Comparison of ENCODE assay signal across 8 cellular contexts in the genomic region with DNA sequence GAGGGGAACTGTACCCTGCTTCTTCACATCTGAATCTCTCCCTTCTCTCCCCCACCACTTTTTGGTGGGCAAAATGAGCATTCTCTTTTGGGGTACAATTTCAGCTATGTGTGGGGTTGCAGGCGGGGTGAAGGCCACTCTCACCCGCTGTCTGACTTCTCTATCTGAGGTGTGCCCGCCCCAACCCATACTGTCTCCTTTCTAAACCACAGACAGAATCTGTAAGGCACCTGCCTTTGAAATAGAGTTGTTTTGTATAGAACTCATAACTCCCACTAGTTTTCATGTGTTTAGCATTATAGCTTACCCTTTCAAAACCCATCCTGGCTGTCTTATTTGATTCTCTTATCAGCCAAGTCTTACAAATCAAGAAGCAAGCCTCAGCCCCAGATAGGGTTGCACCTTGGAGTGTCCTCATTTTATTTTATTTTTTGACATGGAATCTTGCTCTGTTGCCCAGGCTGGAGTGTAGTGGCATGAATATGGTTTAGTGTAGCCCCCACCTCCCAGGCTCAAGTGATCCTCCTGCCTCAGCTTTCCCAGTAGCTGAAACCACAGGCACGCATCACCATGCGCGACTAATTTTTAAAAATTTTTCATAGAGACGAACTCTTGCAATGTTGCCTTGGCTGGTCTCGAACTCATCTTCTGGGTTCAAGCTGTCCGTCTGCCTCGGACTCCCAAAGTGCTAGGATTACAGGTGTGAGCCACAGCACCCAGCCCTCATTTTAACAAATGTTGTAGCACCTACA. TPM values are rescaled to one million over a fixed set of nuclear protein-coding genes. Genes with fewer than 3 reads are reported as not detected.
A peak's percentile ranks its signal among the peaks of the same experiment; 100 is the strongest.
DNase-seq lines count a peak whose midpoint lies in the region; TF ChIP-seq lines count a peak whose summit lies in the region.

No MANE protein-coding gene starts in this region.

- no peaks in the 10 kb centered on the region for H3K27me3 Mint-ChIP-seq in activated CD4-positive, alpha-beta memory T cell treated with anti-CD3 and anti-CD28 coated beads, Interleukin-2, amount 10 ng/mL, durations not matched to agents 7 days and 5 days

- TF ChIP-seq EP300 in SK-N-SH (IDR thresholded peaks at IDR 0.05; ENCODE audit: borderline replicate concordance in 1 of 2, low read depth in 1 of 2, low read length in 1 of 2): no peak

- peaks cover 98% of the 10 kb centered on the region for H3K4me1 Mint-ChIP-seq in activated CD4-positive, alpha-beta memory T cell treated with anti-CD3 and anti-CD28 coated beads, Interleukin-2, amount 10 ng/mL, durations not matched to agents 7 days and 5 days

- H3K4me2 ChIP-seq in SK-N-SH: no peak overlapping the region

- peaks cover 60% of the 10 kb centered on the region for H3K36me3 Mint-ChIP-seq in activated CD4-positive, alpha-beta memory T cell treated with anti-CD3 and anti-CD28 coated beads, Interleukin-2, amount 10 ng/mL, durations not matched to agents 7 days and 5 days (ENCODE audit: low read depth)

- H3K4me3 ChIP-seq in iPS-20b (ENCODE audit: low read length): peak overlapping the region; percentile 61; the same call in 1 of the 2 replicates
- H3K4me3 ChIP-seq in thymus (ENCODE audit: low read length): peak overlapping the region; percentile 32
- no peak overlapping the region for H3K4me3 ChIP-seq in SK-N-SH (ENCODE audit: low read depth in 2 of 2, low read length in 1 of 2)

- peaks cover 5% of the 10 kb centered on the region for H3F3A ChIP-seq in SK-N-SH (replicated peaks; ENCODE audit: insufficient read depth)

- H2AFZ ChIP-seq in SK-N-SH (ENCODE audit: low read depth): no peak overlapping the region

- H3K9me3 ChIP-seq in iPS-20b (ENCODE audit: insufficient read depth, low read depth, low read length) (no peaks in the 10 kb centered on the region), thymus (ENCODE audit: control insufficient read depth) (no peaks in the 10 kb centered on the region), SK-N-SH (no peaks in the 10 kb centered on the region)

- no peak for TF ChIP-seq CTCF in SK-N-SH (IDR thresholded peaks at IDR 0.05)

- DNase-seq in activated T-cell treated with anti-CD3 and anti-CD28 coated beads, Interleukin-2, amount 50 U/mL, for 1 hour: peak; percentile 62
- DNase-seq in activated T-cell treated with anti-CD3 and anti-CD28 coated beads for 4 hours: no peak
- peak; percentile 58 for DNase-seq in activated CD4-positive, alpha-beta memory T cell treated with anti-CD3 and anti-CD28 coated beads, Interleukin-2, amount 10 ng/mL, durations not matched to agents 7 days and 5 days
- no peak for DNase-seq in HT-29 (ENCODE audit: low spot score)
- DNase-seq in SK-N-SH: no peak
- DNase-seq in Ammon's horn (ENCODE audit: low spot score): no peak

- H3K36me3 ChIP-seq in iPS-20b (ENCODE audit: insufficient read depth, low read depth, low read length) (peaks cover 12% of the 10 kb centered on the region; the same call in 1 of the 2 replicates), thymus (ENCODE audit: control insufficient read depth, insufficient read depth) (peaks cover 3% of the 10 kb centered on the region), SK-N-SH (replicated peaks in 1 of 2; ENCODE audit: control insufficient read depth in 1 of 2, insufficient read depth in 2 of 2, low read length in 1 of 2) (peaks cover 2 to 11% of the 10 kb centered on the region in 2 experiments)

- H3K27me3 ChIP-seq in iPS-20b (ENCODE audit: insufficient read depth, low read length): peaks cover 29% of the 10 kb centered on the region
- H3K27me3 ChIP-seq in thymus (ENCODE audit: control insufficient read depth, insufficient read depth): no peaks in the 10 kb centered on the region
- no peaks in the 10 kb centered on the region for H3K27me3 ChIP-seq in SK-N-SH (ENCODE audit: insufficient read depth)

- no peak for TF ChIP-seq RAD21 in SK-N-SH (IDR thresholded peaks at IDR 0.05; ENCODE audit: low read length)

- peaks cover 61% of the 10 kb centered on the region for H3K4me1 ChIP-seq in iPS-20b (ENCODE audit: insufficient read depth, low read length)
- H3K4me1 ChIP-seq in thymus (ENCODE audit: control insufficient read depth, insufficient read depth, low read length): peaks cover 82% of the 10 kb centered on the region
- H3K4me1 ChIP-seq in SK-N-SH (ENCODE audit: control insufficient read depth in 1 of 2, insufficient read depth in 2 of 2, low read depth in 1 of 2, low read length in 1 of 2): peaks cover 55 to 58% of the 10 kb centered on the region in 2 experiments

- H4K20me1 ChIP-seq in SK-N-SH (ENCODE audit: insufficient read depth): peaks cover 81% of the 10 kb centered on the region

- no peaks in the 10 kb centered on the region for H3K9me2 ChIP-seq in SK-N-SH

- CTCF ChIA-PET in activated CD4-positive, alpha-beta memory T cell treated with anti-CD3 and anti-CD28 coated beads, Interleukin-2, amount 10 ng/mL, durations not matched to agents 7 days and 5 days (lab: Charles Lee): interaction anchor here (1.6 to 24.7 kb wide), 5 partner anchors 8 to 38 kb away, joined by 7 to 414 read pairs (median 27); a partner anchor contains a TSS
- CTCF ChIA-PET in SK-N-SH (lab: Yijun Ruan, JAX): interaction anchor here (4.7 to 35.3 kb wide), 2 partner anchors 21 to 40 kb away, joined by 38 to 602 read pairs; no protein-coding TSS in a partner anchor

- H3K9ac ChIP-seq in iPS-20b (ENCODE audit: low read depth, low read length) (peak overlapping the region; percentile 90), SK-N-SH (no peak overlapping the region)

- peaks cover 100% of the 10 kb centered on the region for H3K79me2 ChIP-seq in SK-N-SH (ENCODE audit: insufficient read depth)

- H3K9me3 Mint-ChIP-seq in activated CD4-positive, alpha-beta memory T cell treated with anti-CD3 and anti-CD28 coated beads, Interleukin-2, amount 10 ng/mL, durations not matched to agents 7 days and 5 days: no peaks in the 10 kb centered on the region

- WGBS in thymus: 42% methylated on average over 10 of the region's 10 CpGs
- 96% methylated on average over 10 of the region's 10 CpGs for WGBS in SK-N-SH (ENCODE audit: low lambda C conversion rate)

- H3K27ac ChIP-seq in iPS-20b (ENCODE audit: low read length) (peak overlapping the region; percentile 57), thymus (ENCODE audit: low read depth) (peak overlapping the region; percentile 97), SK-N-SH (ENCODE audit: low read depth in 2 of 2, low read length in 1 of 2) (no peak overlapping the region)

- POLR2A ChIA-PET in activated CD4-positive, alpha-beta memory T cell treated with anti-CD3 and anti-CD28 coated beads, Interleukin-2, amount 10 ng/mL, durations not matched to agents 7 days and 5 days (lab: Charles Lee): interaction anchor here (1.2 to 21.7 kb wide), 5 partner anchors 7 to 35 kb away, joined by 3 to 404 read pairs (median 182); a partner anchor contains a TSS
- POLR2A ChIA-PET in SK-N-SH (lab: Yijun Ruan, JAX): no interaction called here

- peak overlapping the region; percentile 90 for H3K27ac Mint-ChIP-seq in activated CD4-positive, alpha-beta memory T cell treated with anti-CD3 and anti-CD28 coated beads, Interleukin-2, amount 10 ng/mL, durations not matched to agents 7 days and 5 days

- H3K4me3 Mint-ChIP-seq in activated CD4-positive, alpha-beta memory T cell treated with anti-CD3 and anti-CD28 coated beads, Interleukin-2, amount 10 ng/mL, durations not matched to agents 7 days and 5 days: peak overlapping the region; percentile 65

TF ChIP-seq in SK-N-SH, 30 proteins besides CTCF, POLR2A, EP300 and RAD21 (continues in another document):
- TF ChIP-seq RXRA (IDR thresholded peaks at IDR 0.05; ENCODE audit: borderline replicate concordance, low read depth): no peak
- no peak for TF ChIP-seq POLR2AphosphoS5 (IDR thresholded peaks at IDR 0.05; ENCODE audit: low read depth, low read length)
- TF ChIP-seq MEF2A (IDR thresholded peaks at IDR 0.05; ENCODE audit: borderline replicate concordance, low read depth): no peak
- TF ChIP-seq GATA2 (CRISPR knock-in tag; IDR thresholded peaks at IDR 0.05): no peak
- TF ChIP-seq CHD2 (IDR thresholded peaks at IDR 0.05; ENCODE audit: low read length, partially characterized antibody): no peak
- no peak for TF ChIP-seq EZH2phosphoT487 (IDR thresholded peaks at IDR 0.05; ENCODE audit: borderline replicate concordance, low read depth)
- TF ChIP-seq, protein P1, sequence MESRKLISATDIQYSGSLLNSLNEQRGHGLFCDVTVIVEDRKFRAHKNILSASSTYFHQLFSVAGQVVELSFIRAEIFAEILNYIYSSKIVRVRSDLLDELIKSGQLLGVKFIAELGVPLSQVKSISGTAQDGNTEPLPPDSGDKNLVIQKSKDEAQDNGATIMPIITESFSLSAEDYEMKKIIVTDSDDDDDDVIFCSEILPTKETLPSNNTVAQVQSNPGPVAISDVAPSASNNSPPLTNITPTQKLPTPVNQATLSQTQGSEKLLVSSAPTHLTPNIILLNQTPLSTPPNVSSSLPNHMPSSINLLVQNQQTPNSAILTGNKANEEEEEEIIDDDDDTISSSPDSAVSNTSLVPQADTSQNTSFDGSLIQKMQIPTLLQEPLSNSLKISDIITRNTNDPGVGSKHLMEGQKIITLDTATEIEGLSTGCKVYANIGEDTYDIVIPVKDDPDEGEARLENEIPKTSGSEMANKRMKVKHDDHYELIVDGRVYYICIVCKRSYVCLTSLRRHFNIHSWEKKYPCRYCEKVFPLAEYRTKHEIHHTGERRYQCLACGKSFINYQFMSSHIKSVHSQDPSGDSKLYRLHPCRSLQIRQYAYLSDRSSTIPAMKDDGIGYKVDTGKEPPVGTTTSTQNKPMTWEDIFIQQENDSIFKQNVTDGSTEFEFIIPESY (IDR thresholded peaks at IDR 0.05; ENCODE audit: borderline replicate concordance, low read depth): no peak
- TF ChIP-seq FOXM1 (IDR thresholded peaks at IDR 0.05; ENCODE audit: low read depth): no peak
- no peak for TF ChIP-seq RFX5 (IDR thresholded peaks at IDR 0.05; ENCODE audit: low read length)
- no peak for TF ChIP-seq YY1 (IDR thresholded peaks at IDR 0.05; ENCODE audit: low read depth)
- TF ChIP-seq RCOR1 (IDR thresholded peaks at IDR 0.05; ENCODE audit: low read length): no peak
- no peak for TF ChIP-seq ELF1 (IDR thresholded peaks at IDR 0.05)
- TF ChIP-seq MXI1 (IDR thresholded peaks at IDR 0.05; ENCODE audit: low read depth, low read length): no peak

RNA-seq across cellular contexts. Expression of a gene that starts 11.9 kb away (rescaled TPM):
- 100 to 1,000 TPM; 130 to 136 TPM for total RNA-seq in activated CD4-positive, alpha-beta memory T cell treated with anti-CD3 and anti-CD28 coated beads, Interleukin-2, amount 10 ng/mL, durations not matched to agents 7 days and 5 days
- polyA plus RNA-seq in thymus: 60.0 TPM
- 58.3 and 65.1 TPM in 2 replicates for total RNA-seq in HT-29 (2014; rRNA removed; shearing (Covaris generic))
- 44.0 and 78.1 TPM in 2 replicates for polyA plus RNA-seq in SK-N-SH (2012; rRNA removed)
- polyA plus RNA-seq in SK-N-SH (2012; cell fraction: cytosol; rRNA removed): 42.5 and 64.1 TPM in 2 replicates
- 57.0 and 58.9 TPM in 2 replicates for polyA plus RNA-seq in SK-N-SH (2012; cell fraction: nucleus; rRNA removed)

RNA-seq across cellular contexts. Expression of a gene that starts 57.7 kb away (rescaled TPM):
- 1 to 10 TPM; 4.5 to 5.2 TPM for total RNA-seq in activated CD4-positive, alpha-beta memory T cell treated with anti-CD3 and anti-CD28 coated beads, Interleukin-2, amount 10 ng/mL, durations not matched to agents 7 days and 5 days
- polyA plus RNA-seq in thymus (70.8 TPM), SK-N-SH (2012; rRNA removed) (14.0 and 15.6 TPM in 2 replicates)
- 8.6 and 9.3 TPM in 2 replicates for total RNA-seq in HT-29 (2014; rRNA removed; shearing (Covaris generic))
- polyA plus RNA-seq in SK-N-SH (2012; cell fraction: cytosol; rRNA removed): 23.3 and 26.8 TPM in 2 replicates
- polyA plus RNA-seq in SK-N-SH (2012; cell fraction: nucleus; rRNA removed): 4.5 and 4.6 TPM in 2 replicates

Comparison
In these comparisons a context has a peak if more than half of its experiments do, and no peak if none do; other contexts are left out.
1. DNase-seq: peak in activated T-cell treated with anti-CD3 and anti-CD28 coated beads, Interleukin-2, amount 50 U/mL, for 1 hour (single experiment) and activated CD4-positive, alpha-beta memory T cell treated with anti-CD3 and anti-CD28 coated beads, Interleukin-2, amount 10 ng/mL, durations not matched to agents 7 days and 5 days (single experiment); none in activated T-cell treated with anti-CD3 and anti-CD28 coated beads for 4 hours (single experiment), HT-29 (single experiment), SK-N-SH (single experiment) and Ammon's horn (single experiment).
2. H3K27ac ChIP-seq: peak in iPS-20b (single experiment) and thymus (single experiment); none in SK-N-SH (0 of 2).
3. H3K4me3 ChIP-seq: peak in iPS-20b (single experiment) and thymus (single experiment); none in SK-N-SH (0 of 2).